ENCODE assay signal across 21 cellular contexts in the genomic region with DNA sequence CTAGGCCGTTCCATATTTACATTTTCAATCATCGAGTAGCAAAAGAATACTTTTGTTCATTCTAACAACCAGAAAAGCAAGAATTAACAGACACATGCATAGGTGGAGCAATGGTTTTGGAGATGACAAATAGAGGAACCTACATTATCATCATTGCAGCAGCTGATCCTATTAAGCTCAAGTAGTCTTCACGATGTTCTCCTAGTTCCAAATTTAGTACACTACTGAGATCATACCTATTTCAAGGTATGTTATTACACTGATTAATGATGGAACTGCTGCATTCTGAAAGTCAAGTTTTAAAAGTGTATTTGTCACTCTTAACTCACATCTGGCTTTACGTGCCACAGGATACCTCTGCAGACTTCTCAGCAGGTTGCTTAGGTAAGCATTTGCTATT.
"Had no signal": no experiment of that assay in that cellular context is flagged by ENCODE, and none has a peak within 500 bp of the region (broad histone marks: within the 10 kb centered on the region; RNA-seq: fewer than 3 reads in every experiment).

No MANE protein-coding gene starts in this region.

- H3K27ac ChIP-seq: left lung, ovary, spleen, suprapubic skin, thoracic aorta, tibial nerve, uterus had no signal

- ATAC-seq: left colon; left lung; naive thymus-derived CD4-positive, alpha-beta T cell; natural killer cell treated with Interleukin-12 subunit alpha and Interleukin-12 subunit beta and Interleukin-15 and Interleukin-18, amount 100 ng/mL, for 72 hours; right cardiac atrium; sciatic nerve; stimulated activated effector memory CD8-positive, alpha-beta T cell treated with anti-CD3 and anti-CD28 coated beads, Interleukin-12 subunit alpha, Interleukin-12 subunit beta, amount 100 ng/mL, for 72 hours had no signal

- H3K4me3 ChIP-seq: left lung, lung, ovary, spleen, suprapubic skin, thoracic aorta, tibial nerve, uterus had no signal

- H3K36me3 ChIP-seq: left lung, ovary, spleen, suprapubic skin, uterus had no signal

- H3K27me3 ChIP-seq: left lung, ovary, spleen, suprapubic skin, tibial nerve, uterus had no signal

- H3K9me3 ChIP-seq: left lung, ovary, spleen, suprapubic skin, thoracic aorta, tibial nerve, uterus had no signal

- H3K4me1 ChIP-seq: left lung, spleen, suprapubic skin, tibial nerve, uterus had no signal

- DNase-seq: hippocampal formation; kidney glomerular epithelial cell; left colon; left lung; mesendoderm; naive thymus-derived CD4-positive, alpha-beta T cell; ovary; retina; right cardiac atrium; small intestine; spleen; stimulated activated CD4-positive, alpha-beta T cell treated with anti-CD3 and anti-CD28 coated beads, Interleukin-4, amount 100 ng/mL, for 24 hours; stimulated activated naive CD4-positive, alpha-beta T cell; uterus had no signal
